ENCODE assay signal across 1 cellular context in the genomic region with DNA sequence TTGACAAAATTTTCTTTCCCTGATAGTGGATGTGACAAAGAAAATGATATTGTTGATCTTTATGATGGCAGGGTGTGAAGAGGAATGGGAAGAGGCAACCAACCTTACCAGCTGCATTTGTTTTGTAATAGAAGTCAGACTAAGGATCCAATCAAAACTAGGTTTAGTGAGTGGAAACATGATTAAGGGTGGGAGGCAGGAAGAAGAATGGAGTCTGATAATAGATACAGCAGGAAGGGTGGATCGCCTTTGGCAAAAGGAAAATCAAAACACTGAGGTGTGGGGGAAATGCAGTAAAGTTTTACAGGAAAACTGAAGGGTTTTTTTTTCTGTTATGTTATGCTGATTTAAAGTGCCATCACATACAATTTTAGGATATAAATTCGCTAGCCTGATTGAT.
TF ChIP-seq lines count a peak whose summit lies in the region.

No MANE protein-coding gene starts in this region.

TF ChIP-seq in K562, 482 proteins besides CTCF, POLR2A, EP300 and RAD21 (continued from another document):
- TF ChIP-seq SIN3A (IDR thresholded peaks at IDR 0.05; ENCODE audit: borderline replicate concordance in 2 of 2, control insufficient read depth in 1 of 2, low read depth in 2 of 2, low read length in 2 of 2) = no peak
- TF ChIP-seq, protein P1, sequence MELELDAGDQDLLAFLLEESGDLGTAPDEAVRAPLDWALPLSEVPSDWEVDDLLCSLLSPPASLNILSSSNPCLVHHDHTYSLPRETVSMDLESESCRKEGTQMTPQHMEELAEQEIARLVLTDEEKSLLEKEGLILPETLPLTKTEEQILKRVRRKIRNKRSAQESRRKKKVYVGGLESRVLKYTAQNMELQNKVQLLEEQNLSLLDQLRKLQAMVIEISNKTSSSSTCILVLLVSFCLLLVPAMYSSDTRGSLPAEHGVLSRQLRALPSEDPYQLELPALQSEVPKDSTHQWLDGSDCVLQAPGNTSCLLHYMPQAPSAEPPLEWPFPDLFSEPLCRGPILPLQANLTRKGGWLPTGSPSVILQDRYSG (tag; conservative IDR thresholded peaks at IDR 0.05; ENCODE audit: low read depth) = no peak
